In the genomic region with DNA sequence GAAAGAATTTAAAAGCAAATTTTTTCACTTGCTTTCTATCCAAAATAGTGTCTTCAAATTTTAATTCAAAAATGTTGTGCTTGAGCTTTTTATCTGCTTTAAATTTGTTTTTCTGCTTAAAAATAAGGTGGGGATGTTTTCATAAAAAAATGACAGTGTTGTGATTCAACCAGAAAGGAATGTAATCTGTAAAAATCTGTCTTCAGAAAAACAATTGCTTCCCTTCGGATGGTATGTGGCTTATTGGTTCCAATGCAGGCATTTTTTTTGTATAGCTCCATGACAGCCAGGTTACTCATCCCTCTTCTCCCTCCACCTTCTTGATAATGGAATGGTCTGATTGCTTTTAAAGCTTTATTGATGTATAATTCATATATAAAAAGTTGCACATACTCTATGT, we compare ENCODE assay signal across 19 cellular contexts.
DNase-seq lines count a peak whose midpoint lies in the region; ATAC-seq and TF ChIP-seq lines count a peak whose summit lies in the region.
"Had no signal": no experiment of that assay in that cellular context is flagged by ENCODE, and none has a peak within 500 bp of the region (broad histone marks: within the 10 kb centered on the region; RNA-seq: fewer than 3 reads in every experiment).

No MANE protein-coding gene starts in this region.

- no peaks in the 10 kb centered on the region for H3K36me3 ChIP-seq in ACC112 (ENCODE audit: insufficient read depth, low read length)
- H3K36me3 ChIP-seq: tibial artery had no signal

- in situ Hi-C loops in astrocyte of the cerebellum (cut with HindIII; ENCODE audit: low sequenced_read_pairs) = no loop called here

- peak overlapping the region; percentile 55 for H2AFZ ChIP-seq in ACC112 (ENCODE audit: low read length, unreplicated experiment)

- no peaks in the 10 kb centered on the region for H3K27me3 ChIP-seq in ACC112 (ENCODE audit: insufficient read depth, low read length)
- H3K27me3 ChIP-seq: tibial artery had no signal

- H3K27ac ChIP-seq in ACC112 (ENCODE audit: low read depth, low read length) = peak overlapping the region; percentile 80
- H3K27ac ChIP-seq: A549 had no signal

- ATAC-seq in HG03108 (IDR thresholded peaks at IDR 0.05; ENCODE audit: unreplicated experiment) = no peak
- no peak for ATAC-seq in HG03432 (IDR thresholded peaks at IDR 0.05; ENCODE audit: unreplicated experiment)
- ATAC-seq: A549; effector memory CD8-positive, alpha-beta T cell; sciatic nerve had no signal

- no peaks in the 10 kb centered on the region for H3K79me2 ChIP-seq in ACC112 (ENCODE audit: control insufficient read depth, insufficient read depth, low read length, unreplicated experiment)

- H3K4me3 ChIP-seq in ACC112 (ENCODE audit: low read depth, low read length) = peak overlapping the region; percentile 26; the same call in 1 of the 2 replicates
- H3K4me3 ChIP-seq in astrocyte of the cerebellum (ENCODE audit: low read depth, low read length) = no peak overlapping the region
- H3K4me3 ChIP-seq: A549, tibial artery had no signal

- DNase-seq in HS-5 (ENCODE audit: low read depth) (peak; percentile 81), astrocyte of the cerebellum (ENCODE audit: low read depth) (peak; percentile 1), hepatic stellate cell (ENCODE audit: low spot score) (peak; percentile 4), CD1c-positive myeloid dendritic cell (ENCODE audit: extremely low spot score) (no peak), DMS53 treated with DMSO at 0.1 percent for 48 hours (lab: John Stamatoyannopoulos, UW; ENCODE audit: unreplicated experiment) (no peak)
- DNase-seq: Caco-2; effector memory CD8-positive, alpha-beta T cell; GDM1; immature natural killer cell; midbrain; NCI-H1105 treated with DMSO at 0.1 percent for 48 hours; SHP77; stimulated activated CD4-positive, alpha-beta T cell treated with anti-CD3 and anti-CD28 coated beads, Interleukin-4, amount 100 ng/mL, for 4 hours; tibial artery had no signal

- no peak for TF ChIP-seq CTCF in astrocyte of the cerebellum (IDR thresholded peaks at IDR 0.05; ENCODE audit: low read depth, low read length, missing control alignments)

- H3K4me1 ChIP-seq in ACC112 (ENCODE audit: control insufficient read depth, insufficient read depth, low read length, unreplicated experiment) = peaks cover 46% of the 10 kb centered on the region
- H3K4me1 ChIP-seq: A549, Caco-2 had no signal

Comparison
In these comparisons a context has a peak if more than half of its experiments do, and no peak if none do; other contexts are left out.
1. DNase-seq: peak in HS-5 (single experiment), astrocyte of the cerebellum (single experiment) and hepatic stellate cell (single experiment); none in CD1c-positive myeloid dendritic cell (single experiment) and DMS53 treated with DMSO at 0.1 percent for 48 hours (single experiment).